Comparison of ENCODE assay signal across 13 cellular contexts in genomic region chr3:30685267-30685667, GRCh38.
A peak's percentile ranks its signal among the peaks of the same experiment; 100 is the strongest.
DNase-seq lines count a peak whose midpoint lies in the region; ATAC-seq and TF ChIP-seq lines count a peak whose summit lies in the region.
"Had no signal": no experiment of that assay in that cellular context is flagged by ENCODE, and none has a peak within 500 bp of the region (broad histone marks: within the 10 kb centered on the region; RNA-seq: fewer than 3 reads in every experiment).

No MANE protein-coding gene starts in this region.

- peaks cover 12 to 32% of the 10 kb centered on the region in 2 donors for H3K36me3 ChIP-seq in gastroesophageal sphincter
- H3K36me3 ChIP-seq in subcutaneous abdominal adipose tissue (ENCODE audit: control insufficient read depth in 5 of 5, insufficient read depth in 5 of 5, low read length in 5 of 5): peaks cover 2 to 37% (median 25%) of the 10 kb centered on the region in 5 donors

- H3K27ac Mint-ChIP-seq in activated naive CD4-positive, alpha-beta T cell treated with anti-CD3 and anti-CD28 coated beads, Interleukin-2, amount 10 ng/mL, durations not matched to agents 7 days and 5 days: peak overlapping the region; percentile 3
- peak overlapping the region; percentile 19 for H3K27ac Mint-ChIP-seq in T-helper 17 cell

- H3K4me1 ChIP-seq in gastroesophageal sphincter: peaks cover 65 to 100% (median 66%) of the 10 kb centered on the region in 3 donors
- H3K4me1 ChIP-seq in subcutaneous abdominal adipose tissue (ENCODE audit: control insufficient read depth in 5 of 5, insufficient read depth in 5 of 5, low read length in 5 of 5): peaks cover 16 to 81% (median 75%) of the 10 kb centered on the region in 5 donors

- CTCF ChIA-PET in activated naive CD4-positive, alpha-beta T cell treated with anti-CD3 and anti-CD28 coated beads, Interleukin-2, amount 10 ng/mL, durations not matched to agents 7 days and 5 days (lab: Charles Lee): interaction anchor here (0.6 to 1.0 kb wide), 5 partner anchors 8 to 358 kb away, joined by 3 read pairs; no protein-coding TSS in a partner anchor

- no peak for ATAC-seq in T-helper 17 cell
- ATAC-seq in gastroesophageal sphincter: no peak
- ATAC-seq in GM21447 (IDR thresholded peaks at IDR 0.05; ENCODE audit: unreplicated experiment): no peak
- ATAC-seq in HG03196 (IDR thresholded peaks at IDR 0.05; ENCODE audit: unreplicated experiment): no peak
- ATAC-seq: body of pancreas had no signal

- no peaks in the 10 kb centered on the region for H3K9me3 Mint-ChIP-seq in activated naive CD4-positive, alpha-beta T cell treated with anti-CD3 and anti-CD28 coated beads, Interleukin-2, amount 10 ng/mL, durations not matched to agents 7 days and 5 days

- no peak overlapping the region for H3K4me3 ChIP-seq in gastroesophageal sphincter
- no peak overlapping the region for H3K4me3 ChIP-seq in subcutaneous abdominal adipose tissue (ENCODE audit: low read depth in 1 of 5, low read length in 5 of 5)
- H3K4me3 ChIP-seq: body of pancreas, suprapubic skin had no signal

- H3K27me3 ChIP-seq in gastroesophageal sphincter: no peaks in the 10 kb centered on the region
- H3K27me3 ChIP-seq in subcutaneous abdominal adipose tissue (ENCODE audit: control insufficient read depth in 5 of 5, insufficient read depth in 4 of 5, low read length in 5 of 5): no peaks in the 10 kb centered on the region
- H3K27me3 ChIP-seq: body of pancreas, suprapubic skin had no signal

- WGBS in gastroesophageal sphincter (ENCODE audit: low coverage in 1 of 2), 2 donors: 80 to 100% methylated on average over 1 of the region's 2 CpGs

- TF ChIP-seq EP300 in gastroesophageal sphincter (IDR thresholded peaks at IDR 0.05): no peak

- no peak overlapping the region for H3K4me3 Mint-ChIP-seq in activated naive CD4-positive, alpha-beta T cell treated with anti-CD3 and anti-CD28 coated beads, Interleukin-2, amount 10 ng/mL, durations not matched to agents 7 days and 5 days
- no peak overlapping the region for H3K4me3 Mint-ChIP-seq in T-helper 17 cell

- TF ChIP-seq CTCF in gastroesophageal sphincter (IDR thresholded peaks at IDR 0.05): no peak

- peaks cover 96% of the 10 kb centered on the region for H3K36me3 Mint-ChIP-seq in activated naive CD4-positive, alpha-beta T cell treated with anti-CD3 and anti-CD28 coated beads, Interleukin-2, amount 10 ng/mL, durations not matched to agents 7 days and 5 days
- peaks cover 11% of the 10 kb centered on the region for H3K36me3 Mint-ChIP-seq in T-helper 17 cell (ENCODE audit: low read depth)

- TF ChIP-seq POLR2A in gastroesophageal sphincter (IDR thresholded peaks at IDR 0.05): no peak

- H3K9me3 ChIP-seq in T-helper 17 cell (ENCODE audit: control insufficient read depth, low read length, poor library complexity, severe bottlenecking): no peaks in the 10 kb centered on the region
- H3K9me3 ChIP-seq in gastroesophageal sphincter: no peaks in the 10 kb centered on the region
- H3K9me3 ChIP-seq in subcutaneous abdominal adipose tissue (ENCODE audit: control insufficient read depth in 5 of 5, low read length in 5 of 5): no peaks in the 10 kb centered on the region
- H3K9me3 ChIP-seq: body of pancreas, suprapubic skin had no signal

- no peaks in the 10 kb centered on the region for H3K27me3 Mint-ChIP-seq in activated naive CD4-positive, alpha-beta T cell treated with anti-CD3 and anti-CD28 coated beads, Interleukin-2, amount 10 ng/mL, durations not matched to agents 7 days and 5 days
- no peaks in the 10 kb centered on the region for H3K27me3 Mint-ChIP-seq in T-helper 17 cell

- DNase-seq in activated naive CD4-positive, alpha-beta T cell treated with anti-CD3 and anti-CD28 coated beads, Interleukin-2, amount 10 ng/mL, durations not matched to agents 7 days and 5 days: no peak
- no peak for DNase-seq in activated naive CD4-positive, alpha-beta T cell treated with anti-CD3 and anti-CD28 coated beads, Interleukin-2, amount 50 U/mL, for 16 hours
- DNase-seq in T-helper 17 cell: no peak
- no peak for DNase-seq in medulla oblongata (ENCODE audit: extremely low spot score)
- DNase-seq: body of pancreas; NCI-H1417; NCI-H69; stimulated activated CD4-positive, alpha-beta T cell treated with anti-CD3 and anti-CD28 coated beads, Interleukin-2, amount 100 ng/mL, for 24 hours had no signal

- no peak overlapping the region for H3K9ac ChIP-seq in subcutaneous abdominal adipose tissue (ENCODE audit: low read length in 5 of 5)

- H3K4me1 Mint-ChIP-seq in activated naive CD4-positive, alpha-beta T cell treated with anti-CD3 and anti-CD28 coated beads, Interleukin-2, amount 10 ng/mL, durations not matched to agents 7 days and 5 days: peaks cover 96% of the 10 kb centered on the region
- H3K4me1 Mint-ChIP-seq in T-helper 17 cell: peaks cover 59% of the 10 kb centered on the region

- H3K27ac ChIP-seq in gastroesophageal sphincter: peak overlapping the region; percentile 16 to 77 (median 36)
- H3K27ac ChIP-seq in subcutaneous abdominal adipose tissue (ENCODE audit: low read depth, low read length): peak overlapping the region; percentile 87
- H3K27ac ChIP-seq: body of pancreas, suprapubic skin had no signal
